Comparison of ENCODE assay signal across 20 cellular contexts in genomic region chr4:41111796-41112195, GRCh38.
"Had no signal": no experiment of that assay in that cellular context is flagged by ENCODE, and none has a peak within 500 bp of the region (broad histone marks: within the 10 kb centered on the region; RNA-seq: fewer than 3 reads in every experiment).

No MANE protein-coding gene starts in this region.

- ATAC-seq: left colon; natural killer cell; right lobe of liver; stimulated activated memory B cell treated with anti-CD40 and anti-IgM and Interleukin-4, amounts not matched to agents 10 μg/mL and 1 μg/mL and 100 μg/mL, for 72 hours; stimulated activated naive CD8-positive, alpha-beta T cell treated with anti-CD3 and anti-CD28 coated beads, Interleukin-15, amount 100 ng/mL, for 72 hours had no signal

- DNase-seq: hypothalamus; immature natural killer cell; kidney; left colon; left ventricle myocardium inferior; mesendoderm; naive B cell; natural killer cell; nephron progenitor cell; occipital lobe; right lobe of liver; stimulated activated CD4-positive, alpha-beta T cell treated with anti-CD3 and anti-CD28 coated beads, Interleukin-1b, Interleukin-23, amount 100 ng/mL, for 48 hours; stimulated activated CD4-positive, alpha-beta T cell treated with anti-CD3 and anti-CD28 coated beads, Interleukin-2, amount 100 ng/mL, for 48 hours; stimulated activated CD4-positive, alpha-beta T cell treated with anti-CD3 and anti-CD28 coated beads, Interleukin-4, amount 100 ng/mL, for 4 hours; stimulated activated CD8-positive, alpha-beta memory T cell treated with anti-CD3 and anti-CD28 coated beads, Interleukin-4, amount 100 ng/mL, for 48 hours; stimulated activated naive CD4-positive, alpha-beta T cell treated with Interleukin-2 at 50 U/mL for 16 hours; stimulated activated naive CD8-positive, alpha-beta T cell treated with anti-CD3 and anti-CD28 coated beads, Interleukin-15, amount 100 ng/mL, for 72 hours; substantia nigra; uterus had no signal
